In genomic region chr6:10541591-10541990, GRCh38 we compare ENCODE assay signal across 19 cellular contexts.
"Had no signal": no experiment of that assay in that cellular context is flagged by ENCODE, and none has a peak within 500 bp of the region (broad histone marks: within the 10 kb centered on the region; RNA-seq: fewer than 3 reads in every experiment).

No MANE protein-coding gene starts in this region.

- H3K27me3 Mint-ChIP-seq: activated CD4-positive, alpha-beta memory T cell treated with anti-CD3 and anti-CD28 coated beads for 36 hours; activated CD4-positive, alpha-beta T cell treated with anti-CD3 and anti-CD28 coated beads for 36 hours; activated naive CD4-positive, alpha-beta T cell treated with anti-CD3 and anti-CD28 coated beads, Interleukin-2, amount 10 ng/mL, durations not matched to agents 7 days and 5 days; activated T-cell treated with anti-CD3 and anti-CD28 coated beads, Interleukin-2, amount 50 U/mL, for 24 hours; stimulated activated naive B cell treated with anti-CD40 and anti-IgM and Interleukin-4, amounts not matched to agents 10 μg/mL and 1 μg/mL and 100 μg/mL, for 72 hours; T-cell had no signal

- ATAC-seq: activated CD4-positive, alpha-beta T cell treated with anti-CD3 and anti-CD28 coated beads for 36 hours; foreskin keratinocyte; natural killer cell; stimulated activated naive B cell treated with anti-CD40 and anti-IgM and Interleukin-4, amounts not matched to agents 10 μg/mL and 1 μg/mL and 100 μg/mL, for 72 hours; T-cell had no signal

- H3K4me3 Mint-ChIP-seq: activated CD4-positive, alpha-beta memory T cell treated with anti-CD3 and anti-CD28 coated beads for 36 hours; activated CD4-positive, alpha-beta T cell treated with anti-CD3 and anti-CD28 coated beads for 36 hours; activated naive CD4-positive, alpha-beta T cell treated with anti-CD3 and anti-CD28 coated beads, Interleukin-2, amount 10 ng/mL, durations not matched to agents 7 days and 5 days; activated T-cell treated with anti-CD3 and anti-CD28 coated beads, Interleukin-2, amount 50 U/mL, for 24 hours; immature natural killer cell; natural killer cell; T-cell had no signal

- H3K27me3 ChIP-seq: adrenal gland, foreskin keratinocyte had no signal

- H3K4me3 ChIP-seq: adrenal gland, tibial artery had no signal

- H3K4me1 Mint-ChIP-seq: activated CD4-positive, alpha-beta T cell treated with anti-CD3 and anti-CD28 coated beads for 36 hours; activated naive CD4-positive, alpha-beta T cell treated with anti-CD3 and anti-CD28 coated beads, Interleukin-2, amount 10 ng/mL, durations not matched to agents 7 days and 5 days; immature natural killer cell; natural killer cell had no signal

- H3K27ac ChIP-seq: adrenal gland, foreskin keratinocyte, tibial artery, VCaP had no signal

- DNase-seq: activated CD4-positive, alpha-beta memory T cell treated with anti-CD3 and anti-CD28 coated beads for 36 hours; activated CD4-positive, alpha-beta T cell treated with anti-CD3 and anti-CD28 coated beads for 36 hours; activated naive CD4-positive, alpha-beta T cell treated with anti-CD3 and anti-CD28 coated beads, Interleukin-2, amount 10 ng/mL, durations not matched to agents 7 days and 5 days; activated T-cell treated with anti-CD3 and anti-CD28 coated beads, Interleukin-2, amount 50 U/mL, for 24 hours; adrenal gland; caudate nucleus; effector CD4-positive, alpha-beta T cell; foreskin keratinocyte; immature natural killer cell; natural killer cell; posterior cingulate gyrus; retina; SK-N-SH; stimulated activated CD4-positive, alpha-beta T cell treated with anti-CD3 and anti-CD28 coated beads, Interleukin-2, amount 100 ng/mL, for 48 hours; stimulated activated naive B cell treated with anti-CD40 and anti-IgM and Interleukin-4, amounts not matched to agents 10 μg/mL and 1 μg/mL and 100 μg/mL, for 72 hours; T-cell; T1000; tibial artery had no signal

- H3K9me3 Mint-ChIP-seq: activated naive CD4-positive, alpha-beta T cell treated with anti-CD3 and anti-CD28 coated beads, Interleukin-2, amount 10 ng/mL, durations not matched to agents 7 days and 5 days; immature natural killer cell; natural killer cell had no signal

- H3K9me3 ChIP-seq: adrenal gland, SK-N-SH, tibial artery had no signal

- H3K4me1 ChIP-seq: adrenal gland, foreskin keratinocyte had no signal

- H3K27ac Mint-ChIP-seq: activated CD4-positive, alpha-beta memory T cell treated with anti-CD3 and anti-CD28 coated beads for 36 hours; activated CD4-positive, alpha-beta T cell treated with anti-CD3 and anti-CD28 coated beads for 36 hours; activated naive CD4-positive, alpha-beta T cell treated with anti-CD3 and anti-CD28 coated beads, Interleukin-2, amount 10 ng/mL, durations not matched to agents 7 days and 5 days; activated T-cell treated with anti-CD3 and anti-CD28 coated beads, Interleukin-2, amount 50 U/mL, for 24 hours; immature natural killer cell; natural killer cell; T-cell had no signal

- H3K36me3 ChIP-seq: adrenal gland, tibial artery had no signal

- H3K36me3 Mint-ChIP-seq: immature natural killer cell, natural killer cell had no signal
